10 cellular contexts compared by ENCODE assay signal in genomic region chr6:7241709-7242645, GRCh38.
DNase-seq lines count a peak whose midpoint lies in the region; ATAC-seq, FAIRE-seq and TF ChIP-seq lines count a peak whose summit lies in the region.
"Had no signal": no experiment of that assay in that cellular context is flagged by ENCODE, and none has a peak within 500 bp of the region (broad histone marks: within the 10 kb centered on the region; RNA-seq: fewer than 3 reads in every experiment).

No MANE protein-coding gene starts in this region.

- H3K4me1 ChIP-seq in hepatocyte (ENCODE audit: insufficient read depth): peaks cover 27% of the 10 kb centered on the region
- peaks cover 0 to 26% (median 6%) of the 10 kb centered on the region in 4 donors for H3K4me1 ChIP-seq in sigmoid colon
- no peaks in the 10 kb centered on the region for H3K4me1 ChIP-seq in ovary (ENCODE audit: insufficient read depth)
- H3K4me1 ChIP-seq in effector memory CD4-positive, alpha-beta T cell (ENCODE audit: control insufficient read depth, insufficient read depth, low read length, poor library complexity, severe bottlenecking): no peaks in the 10 kb centered on the region

- H3K27me3 ChIP-seq in hepatocyte: no peaks in the 10 kb centered on the region
- H3K27me3 ChIP-seq in sigmoid colon: no peaks in the 10 kb centered on the region
- no peaks in the 10 kb centered on the region for H3K27me3 ChIP-seq in ovary
- H3K27me3 ChIP-seq in effector memory CD4-positive, alpha-beta T cell (replicated peaks; ENCODE audit: control insufficient read depth, insufficient read depth, low read length, poor library complexity, severe bottlenecking): no peaks in the 10 kb centered on the region

- peak overlapping the region; percentile 58 for H3K4me2 ChIP-seq in hepatocyte

- ATAC-seq in GM19463 (IDR thresholded peaks at IDR 0.05; ENCODE audit: unreplicated experiment): peak; percentile 39

- WGBS in hepatocyte (ENCODE audit: low lambda C conversion rate, missing lambda C conversion rate): 39% methylated on average over 13 of the region's 13 CpGs
- 15 to 61% methylated on average over 13 of the region's 13 CpGs for WGBS in sigmoid colon, 2 donors
- WGBS in ovary, 3 donors: 52 to 63% (median 54%) methylated on average over 13 of the region's 13 CpGs

- TF ChIP-seq POLR2A in sigmoid colon (IDR thresholded peaks at IDR 0.05): no peak
- no peak for TF ChIP-seq POLR2A in ovary (IDR thresholded peaks at IDR 0.05)

- intact Hi-C loops in sigmoid colon (cut with DNase I): loop anchor here (5.0 kb wide), 2 partner anchors 135 to 190 kb away; partner anchors contain the start of gene RREB1
- intact Hi-C loops in ovary (cut with DNase I): loop anchor here (1.0 to 10.0 kb wide), 6 partner anchors 117 to 565 kb away; no protein-coding TSS in a partner anchor

- H3K27ac ChIP-seq in hepatocyte (peak overlapping the region; percentile 84), sigmoid colon (peak overlapping the region; percentile 0 to 47 (median 40)), ovary (no peak overlapping the region)
- no peak overlapping the region for H3K27ac ChIP-seq in effector memory CD4-positive, alpha-beta T cell (ENCODE audit: insufficient read depth, low read length, poor library complexity, severe bottlenecking)

- H3K4me3 ChIP-seq in hepatocyte (no peak overlapping the region), sigmoid colon (no peak overlapping the region), ovary (no peak overlapping the region)
- no peak overlapping the region for H3K4me3 ChIP-seq in effector memory CD4-positive, alpha-beta T cell (ENCODE audit: insufficient read depth, low read depth, low read length, poor library complexity, severe bottlenecking)

- no peak for FAIRE-seq in RCC 7860 (lab: Jason Lieb, UNC)

- H3K36me3 ChIP-seq in hepatocyte (replicated peaks; ENCODE audit: insufficient read depth, low read depth) (no peaks in the 10 kb centered on the region), sigmoid colon (peaks cover under 1 to 43% (median 19%) of the 10 kb centered on the region in 4 donors), ovary (no peaks in the 10 kb centered on the region)
- peaks cover 34% of the 10 kb centered on the region for H3K36me3 ChIP-seq in effector memory CD4-positive, alpha-beta T cell (ENCODE audit: control insufficient read depth, insufficient read depth, low read length)

- H4K20me1 ChIP-seq in hepatocyte (ENCODE audit: insufficient read depth, poor library complexity, severe bottlenecking): no peaks in the 10 kb centered on the region

- peak; percentile 34 for DNase-seq in RCC 7860 (ENCODE audit: low spot score)
- DNase-seq in hepatocyte (ENCODE audit: low spot score): peak; percentile 79
- DNase-seq in sigmoid colon: no peak
- no peak for DNase-seq in ovary
- DNase-seq in GM03348 (ENCODE audit: low spot score): no peak
- DNase-seq in effector memory CD4-positive, alpha-beta T cell: no peak
- DNase-seq in stimulated activated CD4-positive, alpha-beta T cell treated with anti-CD3 and anti-CD28 coated beads, Interleukin-2, amount 100 ng/mL, for 48 hours: no peak
- DNase-seq: activated B cell treated with CpG ODN at 0.5 μM for 24 hours, NCI-H1417 had no signal

- TF ChIP-seq CTCF in hepatocyte (IDR thresholded peaks at IDR 0.05; ENCODE audit: poor library complexity) (peak; percentile 9), sigmoid colon (IDR thresholded peaks at IDR 0.05) (no peak), ovary (IDR thresholded peaks at IDR 0.05) (no peak)

- peaks cover 28% of the 10 kb centered on the region for H3K79me2 ChIP-seq in hepatocyte

- no peaks in the 10 kb centered on the region for H3K9me2 ChIP-seq in hepatocyte (replicated peaks; ENCODE audit: insufficient read depth)

- H3K9me3 ChIP-seq in hepatocyte (ENCODE audit: low read depth) (no peaks in the 10 kb centered on the region), sigmoid colon (no peaks in the 10 kb centered on the region), ovary (no peaks in the 10 kb centered on the region)
- no peaks in the 10 kb centered on the region for H3K9me3 ChIP-seq in effector memory CD4-positive, alpha-beta T cell (ENCODE audit: control insufficient read depth, low read length)

- H2AFZ ChIP-seq in hepatocyte: no peak overlapping the region

- no peak for TF ChIP-seq EP300 in sigmoid colon (IDR thresholded peaks at IDR 0.05)
- no peak for TF ChIP-seq EP300 in ovary (IDR thresholded peaks at IDR 0.05)

Comparison
In these comparisons a context has a peak if more than half of its experiments do, and no peak if none do; other contexts are left out.
1. DNase-seq: peak in RCC 7860 (single experiment) and hepatocyte (single experiment); none in sigmoid colon (single experiment), ovary (0 of 5), GM03348 (single experiment), effector memory CD4-positive, alpha-beta T cell (0 of 3) and stimulated activated CD4-positive, alpha-beta T cell treated with anti-CD3 and anti-CD28 coated beads, Interleukin-2, amount 100 ng/mL, for 48 hours (0 of 2).
2. H3K27ac ChIP-seq: peak in hepatocyte (single experiment) and sigmoid colon (4 of 4); none in ovary (0 of 2) and effector memory CD4-positive, alpha-beta T cell (single experiment).